8 cellular contexts compared by ENCODE assay signal in the genomic region with DNA sequence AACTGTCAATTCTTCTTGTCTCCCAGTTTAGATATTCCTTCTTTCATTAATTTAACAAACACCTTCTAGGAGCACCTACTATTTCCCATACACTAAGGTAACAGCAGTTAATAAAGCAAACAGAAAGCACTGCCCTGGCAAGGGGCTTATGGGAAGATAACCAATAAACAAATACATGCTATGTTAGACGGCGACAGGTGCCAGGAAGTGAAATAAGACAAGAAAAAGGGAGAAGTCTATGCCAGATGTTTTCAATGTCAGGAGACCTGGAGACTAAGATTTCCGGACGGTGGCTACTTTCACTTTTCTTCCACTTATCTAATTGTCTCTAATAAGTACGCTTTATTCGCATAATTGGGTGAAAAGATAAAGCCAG. TPM values are rescaled to one million over a fixed set of nuclear protein-coding genes. Genes with fewer than 3 reads are reported as not detected.
DNase-seq lines count a peak whose midpoint lies in the region; ATAC-seq and TF ChIP-seq lines count a peak whose summit lies in the region.

No MANE protein-coding gene starts in this region.

- H3K4me1 ChIP-seq in PC-3 (ENCODE audit: insufficient read depth, low read length) (peaks cover 15% of the 10 kb centered on the region), mucosa of stomach (ENCODE audit: control insufficient read depth, insufficient read depth, low read length) (peaks cover 12% of the 10 kb centered on the region)

- in situ Hi-C loops in GM13977 (cut with MboI; ENCODE audit: low pct_unique_long_range_greater_than_20kb, low sequenced_read_pairs, unreplicated experiment) = no loop called here

- peak overlapping the region; percentile 96 for H2AFZ ChIP-seq in PC-3 (ENCODE audit: low read length)

- POLR2A ChIA-PET in PC-3 (lab: Charles Lee; ENCODE audit: unreplicated experiment) = no interaction called here

- no peaks in the 10 kb centered on the region for H3K9me2 ChIP-seq in PC-3 (replicated peaks; ENCODE audit: low read length)

- H3K4me2 ChIP-seq in PC-3 (ENCODE audit: low read length) = peak overlapping the region; percentile 92

- no peak for TF ChIP-seq CTCF in GM13977 (IDR thresholded peaks at IDR 0.05; ENCODE audit: extremely low read depth, insufficient read depth, missing control alignments)
- no peak for TF ChIP-seq CTCF in PC-3 (conservative IDR thresholded peaks at IDR 0.05; ENCODE audit: low read depth, low read length)
- TF ChIP-seq CTCF in dorsolateral prefrontal cortex (IDR thresholded peaks at IDR 0.05 in 54 of 56, conservative IDR thresholded peaks at IDR 0.05 in 2 of 56; ENCODE audit: low read depth in 1 of 56, partially characterized antibody in 56 of 56) = no peak

- CTCF ChIA-PET in PC-3 (lab: Charles Lee) = no interaction called here

- H3K27ac ChIP-seq in PC-3 (ENCODE audit: low read length) = no peak overlapping the region
- peak overlapping the region in 57 of 59 donors; percentile 6 to 95 (median 87) for H3K27ac ChIP-seq in dorsolateral prefrontal cortex

- DNase-seq in A172 (ENCODE audit: low spot score) (peak; percentile 22), GM13977 (ENCODE audit: low spot score) (peak; percentile 47), PC-3 (peak; percentile 17), dorsolateral prefrontal cortex (no peak)

- peaks cover 7% of the 10 kb centered on the region; the same call in 1 of the 2 replicates for H4K20me1 ChIP-seq in PC-3 (ENCODE audit: low read length)

- H3F3A ChIP-seq in PC-3 (ENCODE audit: low read length, unreplicated experiment) = no peaks in the 10 kb centered on the region

- intact Hi-C loops in PC-3 (cut with micrococcal nuclease) (loop anchor here (1.0 kb wide), 3 partner anchors 34 to 187 kb away; no protein-coding TSS in a partner anchor), dorsolateral prefrontal cortex (cut with DNase I) (loop anchor here (1.0 to 10.0 kb wide), 10 partner anchors 33 to 467 kb away; a partner anchor contains a TSS)

- peaks cover 53% of the 10 kb centered on the region for H3K79me2 ChIP-seq in PC-3 (ENCODE audit: low read length)

- no peaks in the 10 kb centered on the region for H3K27me3 ChIP-seq in PC-3 (ENCODE audit: low read length)
- H3K27me3 ChIP-seq in dorsolateral prefrontal cortex = no peaks in the 10 kb centered on the region
- no peaks in the 10 kb centered on the region for H3K27me3 ChIP-seq in mucosa of stomach (ENCODE audit: control insufficient read depth, insufficient read depth, low read length)

- H3K9me3 ChIP-seq in PC-3 (ENCODE audit: low read length) (peaks cover 3% of the 10 kb centered on the region; the same call in 1 of the 2 replicates), mucosa of stomach (ENCODE audit: control insufficient read depth, low read length) (no peaks in the 10 kb centered on the region)

- no TSS peak for BruUV-seq in PC-3 (replicated peaks; lab: Mats Ljungman, UMichigan)

- peak overlapping the region; percentile 89 for H3K9ac ChIP-seq in PC-3 (ENCODE audit: low read length)
- H3K9ac ChIP-seq in mucosa of stomach (ENCODE audit: low read length) = peak overlapping the region; percentile 91

- H3K4me3 ChIP-seq in PC-3 (ENCODE audit: low read length) = peak overlapping the region; percentile 81
- peak overlapping the region; percentile 52 to 99 (median 88) for H3K4me3 ChIP-seq in dorsolateral prefrontal cortex
- H3K4me3 ChIP-seq in mucosa of stomach (ENCODE audit: low read length) = peak overlapping the region; percentile 69

- peaks cover 24% of the 10 kb centered on the region for H3K36me3 ChIP-seq in PC-3 (ENCODE audit: low read depth, low read length)
- no peaks in the 10 kb centered on the region for H3K36me3 ChIP-seq in mucosa of stomach (ENCODE audit: control insufficient read depth, insufficient read depth, low read length)

- ATAC-seq in HG02943 (IDR thresholded peaks at IDR 0.05; ENCODE audit: low read depth, unreplicated experiment) (peak; percentile 45), PC-3 (peak; percentile 44), GM19452 (IDR thresholded peaks at IDR 0.05; ENCODE audit: unreplicated experiment) (no peak), HG02623 (IDR thresholded peaks at IDR 0.05; ENCODE audit: unreplicated experiment) (no peak)

RNA-seq across cellular contexts. Expression of a gene that starts 32.5 kb away (rescaled TPM):
- total RNA-seq in A172 (2014; rRNA removed; shearing (Covaris generic)) = 4.6 and 5.4 TPM in 2 replicates
- total RNA-seq in PC-3 (2014; rRNA removed) = 7.7 and 8.2 TPM in 2 replicates
- 10 to 100 TPM; 30.2 to 47.3 (median 38.2) TPM for total RNA-seq in dorsolateral prefrontal cortex

RNA-seq across cellular contexts. Expression of a gene that starts 45.0 kb away (rescaled TPM):
- total RNA-seq in A172 (2014; rRNA removed; shearing (Covaris generic)) = not detected in 2 replicates
- not detected in 2 replicates for total RNA-seq in PC-3 (2014; rRNA removed)
- 10 to 100 TPM in 1 of 120 experiments, 1 to 10 TPM in 119; 2.6 to 10.6 (median 6.0) TPM for total RNA-seq in dorsolateral prefrontal cortex

Comparison
In these comparisons a context has a peak if more than half of its experiments do, and no peak if none do; other contexts are left out.
1. DNase-seq: peak in A172 (single experiment), GM13977 (single experiment) and PC-3 (single experiment); none in dorsolateral prefrontal cortex (0 of 10).
2. ATAC-seq: peak in HG02943 (single experiment) and PC-3 (single experiment); none in GM19452 (single experiment) and HG02623 (single experiment).
3. Peak in every context shown above with its lines, with median percentiles within 50 percentile points of each other: H3K4me3 ChIP-seq.